ENCODE assay signal across 15 cellular contexts in the genomic region with DNA sequence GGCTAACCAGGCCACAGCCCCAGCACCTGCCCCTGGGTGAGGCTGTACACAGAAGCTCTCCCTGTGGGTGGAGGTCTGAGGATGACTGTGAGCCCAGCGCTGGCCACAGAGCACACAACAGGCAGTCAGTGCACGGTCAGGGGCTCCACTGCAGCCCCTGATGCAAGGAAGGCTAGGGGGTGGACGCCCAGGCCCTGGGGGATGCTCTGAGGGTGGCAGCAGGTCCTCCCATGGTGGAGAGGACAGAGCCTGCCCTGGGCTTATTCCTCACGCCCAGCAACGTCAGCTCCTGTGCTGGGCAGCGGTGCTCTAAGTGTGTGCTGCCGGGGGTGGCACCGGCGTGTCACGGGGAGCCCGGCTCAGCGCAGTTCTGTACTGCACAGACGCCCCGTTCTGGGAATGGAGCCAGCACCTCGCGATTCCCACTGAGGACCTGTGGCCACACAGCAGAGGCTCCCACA.
DNase-seq lines count a peak whose midpoint lies in the region; ATAC-seq and TF ChIP-seq lines count a peak whose summit lies in the region.
"Had no signal": no experiment of that assay in that cellular context is flagged by ENCODE, and none has a peak within 500 bp of the region (broad histone marks: within the 10 kb centered on the region; RNA-seq: fewer than 3 reads in every experiment).

No MANE protein-coding gene starts in this region.

- H3K27ac ChIP-seq in transverse colon: no peak overlapping the region
- H3K27ac ChIP-seq: VCaP had no signal

- in situ Hi-C loops in transverse colon (cut with MboI; ENCODE audit: low pct_ligation_motif_present in 1 of 4, low pct_unique_long_range_greater_than_20kb in 1 of 4, low sequenced_read_pairs in 3 of 4): no loop called here

- H3K9me3 Mint-ChIP-seq in glutamatergic neuron (ENCODE audit: unreplicated experiment): peaks cover 14% of the 10 kb centered on the region
- no peaks in the 10 kb centered on the region for H3K9me3 Mint-ChIP-seq in nephron
- H3K9me3 Mint-ChIP-seq: activated naive CD4-positive, alpha-beta T cell treated with anti-CD3 and anti-CD28 coated beads, Interleukin-2, amount 10 ng/mL, durations not matched to agents 7 days and 5 days; naive thymus-derived CD8-positive, alpha-beta T cell had no signal

- 80 to 81% methylated on average over 7 to 15 of the region's 16 CpGs for WGBS in transverse colon (ENCODE audit: low coverage in 1 of 2), 2 donors

- H3K27me3 ChIP-seq in transverse colon: no peaks in the 10 kb centered on the region

- no peaks in the 10 kb centered on the region for H3K36me3 ChIP-seq in transverse colon

- TF ChIP-seq EP300 in transverse colon (IDR thresholded peaks at IDR 0.05; ENCODE audit: low read depth): no peak

- no peak overlapping the region for H3K4me3 Mint-ChIP-seq in glutamatergic neuron (ENCODE audit: unreplicated experiment)
- no peak overlapping the region for H3K4me3 Mint-ChIP-seq in nephron
- H3K4me3 Mint-ChIP-seq: activated naive CD4-positive, alpha-beta T cell treated with anti-CD3 and anti-CD28 coated beads, Interleukin-2, amount 10 ng/mL, durations not matched to agents 7 days and 5 days; naive thymus-derived CD8-positive, alpha-beta T cell had no signal

- H3K27me3 Mint-ChIP-seq in glutamatergic neuron (ENCODE audit: unreplicated experiment) (peaks cover 13% of the 10 kb centered on the region), nephron (ENCODE audit: low read depth) (peaks cover 5% of the 10 kb centered on the region)
- H3K27me3 Mint-ChIP-seq: activated naive CD4-positive, alpha-beta T cell treated with anti-CD3 and anti-CD28 coated beads, Interleukin-2, amount 10 ng/mL, durations not matched to agents 7 days and 5 days; naive thymus-derived CD8-positive, alpha-beta T cell had no signal

- H3K4me1 Mint-ChIP-seq in glutamatergic neuron (ENCODE audit: low read depth, unreplicated experiment) (peaks cover 22% of the 10 kb centered on the region), nephron (peaks cover 36% of the 10 kb centered on the region)
- H3K4me1 Mint-ChIP-seq: activated naive CD4-positive, alpha-beta T cell treated with anti-CD3 and anti-CD28 coated beads, Interleukin-2, amount 10 ng/mL, durations not matched to agents 7 days and 5 days had no signal

- H3K9me3 ChIP-seq in transverse colon: no peaks in the 10 kb centered on the region

- DNase-seq in activated naive CD4-positive, alpha-beta T cell treated with anti-CD3 and anti-CD28 coated beads, Interleukin-2, amount 50 U/mL, for 16 hours: peak; percentile 4
- DNase-seq in activated naive CD4-positive, alpha-beta T cell treated with Interleukin-2 at 50 U/mL for 16 hours: no peak
- DNase-seq in glutamatergic neuron (peak; percentile 10), transverse colon (no peak), left colon (no peak)
- DNase-seq: kidney glomerular epithelial cell; NCI-H1930; stimulated activated naive CD4-positive, alpha-beta T cell treated with Interleukin-2 at 50 U/mL for 16 hours had no signal

- H3K4me1 ChIP-seq in transverse colon: no peaks in the 10 kb centered on the region

- no peak for TF ChIP-seq POLR2A in transverse colon (IDR thresholded peaks at IDR 0.05)

- no peaks in the 10 kb centered on the region for H3K36me3 Mint-ChIP-seq in glutamatergic neuron (ENCODE audit: unreplicated experiment)
- H3K36me3 Mint-ChIP-seq in nephron (ENCODE audit: low read depth): peaks cover 4% of the 10 kb centered on the region
- H3K36me3 Mint-ChIP-seq: activated naive CD4-positive, alpha-beta T cell treated with anti-CD3 and anti-CD28 coated beads, Interleukin-2, amount 10 ng/mL, durations not matched to agents 7 days and 5 days had no signal

- ATAC-seq in HG03457 (IDR thresholded peaks at IDR 0.05; ENCODE audit: unreplicated experiment) (no peak), GM19452 (IDR thresholded peaks at IDR 0.05; ENCODE audit: unreplicated experiment) (no peak), left colon (no peak)
- ATAC-seq: HCT116; naive thymus-derived CD8-positive, alpha-beta T cell had no signal

- intact Hi-C loops in transverse colon (cut with DNase I; ENCODE audit: low total_unique reads) (no loop called here), left colon (cut with DNase I, micrococcal nuclease) (no loop called here)

- no peak overlapping the region for H3K4me3 ChIP-seq in transverse colon

- TF ChIP-seq CTCF in glutamatergic neuron (IDR thresholded peaks at IDR 0.05; ENCODE audit: partially characterized antibody, unreplicated experiment) (no peak), nephron (IDR thresholded peaks at IDR 0.05; ENCODE audit: unreplicated experiment in 3 of 3) (no peak), transverse colon (IDR thresholded peaks at IDR 0.05) (no peak)

- H3K27ac Mint-ChIP-seq in glutamatergic neuron (ENCODE audit: unreplicated experiment) (no peak overlapping the region), nephron (peak overlapping the region in 2 of 3 experiments; percentile 68 to 87)
- H3K27ac Mint-ChIP-seq: activated naive CD4-positive, alpha-beta T cell treated with anti-CD3 and anti-CD28 coated beads, Interleukin-2, amount 10 ng/mL, durations not matched to agents 7 days and 5 days; naive thymus-derived CD8-positive, alpha-beta T cell had no signal

Comparison
In these comparisons a context has a peak if more than half of its experiments do, and no peak if none do; other contexts are left out.
1. DNase-seq: peak in activated naive CD4-positive, alpha-beta T cell treated with anti-CD3 and anti-CD28 coated beads, Interleukin-2, amount 50 U/mL, for 16 hours (single experiment) and glutamatergic neuron (single experiment); none in activated naive CD4-positive, alpha-beta T cell treated with Interleukin-2 at 50 U/mL for 16 hours (single experiment), transverse colon (single experiment) and left colon (0 of 2).